In the genomic region with DNA sequence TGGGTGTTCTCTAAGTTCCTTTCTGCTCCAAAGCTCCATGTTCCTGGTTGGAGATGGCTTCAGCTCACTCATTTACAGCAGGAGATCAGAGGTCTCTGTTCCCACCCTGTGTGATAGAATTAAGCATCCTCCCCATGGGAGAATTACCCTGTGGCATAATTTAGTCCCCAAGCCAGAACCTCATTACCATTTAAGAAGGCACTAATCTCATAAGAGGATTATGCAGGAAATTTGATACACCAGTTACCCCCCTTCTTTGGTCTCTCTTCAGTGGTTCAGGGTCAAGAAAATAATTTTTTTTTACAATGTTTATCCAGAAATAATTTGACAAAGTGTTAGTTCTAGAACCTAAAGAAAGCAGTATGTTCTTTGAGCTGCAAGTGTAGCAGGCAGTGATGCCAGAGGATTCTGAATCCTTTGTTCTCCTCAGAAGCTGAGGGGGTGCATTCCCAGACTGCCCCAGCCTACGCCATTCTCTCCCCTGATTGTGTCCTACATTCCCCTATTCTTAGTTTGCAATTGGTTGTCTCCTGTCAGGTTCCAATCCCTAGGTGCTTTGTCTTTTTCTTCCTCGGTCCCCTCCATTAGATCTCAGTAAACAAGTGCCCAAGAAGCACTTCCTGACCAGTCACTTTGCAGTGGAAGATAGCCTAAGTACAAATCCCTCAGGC, we compare ENCODE assay signal across 18 cellular contexts.
DNase-seq lines count a peak whose midpoint lies in the region; ATAC-seq and TF ChIP-seq lines count a peak whose summit lies in the region.
"Had no signal": no experiment of that assay in that cellular context is flagged by ENCODE, and none has a peak within 500 bp of the region (broad histone marks: within the 10 kb centered on the region; RNA-seq: fewer than 3 reads in every experiment).

No MANE protein-coding gene starts in this region.

- BruUV-seq in OCI-LY7 (replicated peaks; lab: Mats Ljungman, UMichigan) = no TSS peak

- no peak overlapping the region for H3K4me2 ChIP-seq in OCI-LY7 (ENCODE audit: low read length)

- H3K4me3 Mint-ChIP-seq in naive B cell = no peak overlapping the region

- CTCF ChIA-PET in AG04450 (lab: Charles Lee) (no interaction called here), OCI-LY7 (lab: Charles Lee; ENCODE audit: unreplicated experiment) (no interaction called here)

- H3K27me3 Mint-ChIP-seq in naive B cell = no peaks in the 10 kb centered on the region

- no peak for TF ChIP-seq CTCF in AG04450 (IDR thresholded peaks at IDR 0.05; ENCODE audit: low read depth, low read length)
- no peak for TF ChIP-seq CTCF in OCI-LY7 (conservative IDR thresholded peaks at IDR 0.05; ENCODE audit: low read length)

- H3K4me1 Mint-ChIP-seq in naive B cell = peaks cover 33 to 51% (median 46%) of the 10 kb centered on the region in 3 donors

- no peaks in the 10 kb centered on the region for H3K4me1 ChIP-seq in OCI-LY7 (ENCODE audit: insufficient read depth, low read length, poor library complexity, severe bottlenecking)
- H3K4me1 ChIP-seq: Caco-2 had no signal

- POLR2A ChIA-PET in AG04450 (lab: Yijun Ruan, JAX) = no interaction called here
- POLR2A ChIA-PET in OCI-LY7 (lab: Charles Lee) = no interaction called here

- ATAC-seq in naive B cell (ENCODE audit: low read depth in 2 of 2) (no peak), SK-N-SH treated with all-trans-retinoic acid at 6 μM for 48 hours (no peak), HG02610 (IDR thresholded peaks at IDR 0.05; ENCODE audit: unreplicated experiment) (no peak)
- ATAC-seq: esophagus mucosa had no signal

- H3K79me2 ChIP-seq in OCI-LY7 (ENCODE audit: insufficient read depth, low read depth, low read length) = no peaks in the 10 kb centered on the region

- H3K9me3 ChIP-seq in AG04450 (ENCODE audit: control insufficient read depth, insufficient read depth, low read length) (no peaks in the 10 kb centered on the region), OCI-LY7 (ENCODE audit: low read length) (no peaks in the 10 kb centered on the region)
- H3K9me3 ChIP-seq: Caco-2 had no signal

- no peaks in the 10 kb centered on the region for H3K27me3 ChIP-seq in AG04450 (ENCODE audit: control insufficient read depth, insufficient read depth, low read length)

- no peak overlapping the region for H2AFZ ChIP-seq in OCI-LY7 (ENCODE audit: low read length)

- H4K20me1 ChIP-seq in OCI-LY7 (ENCODE audit: insufficient read depth, low read length) = no peaks in the 10 kb centered on the region

- no peaks in the 10 kb centered on the region for H3K36me3 ChIP-seq in OCI-LY7 (ENCODE audit: insufficient read depth, low read length)

- peak overlapping the region in 4 of 6 donors; percentile 2 to 54 (median 20) for H3K27ac Mint-ChIP-seq in naive B cell

- H3K4me3 ChIP-seq in AG04450 (ENCODE audit: low read depth, low read length) = no peak overlapping the region
- no peak overlapping the region for H3K4me3 ChIP-seq in OCI-LY7 (ENCODE audit: low read depth, low read length, poor library complexity, severe bottlenecking)

- H3K9me3 Mint-ChIP-seq in naive B cell = no peaks in the 10 kb centered on the region

- H3K27ac ChIP-seq in AG04450 (ENCODE audit: low read depth, low read length) (peak overlapping the region; percentile 11), OCI-LY7 (ENCODE audit: low read depth, low read length, poor library complexity, severe bottlenecking) (no peak overlapping the region)
- H3K27ac ChIP-seq: HL-60 had no signal

- H3K9me2 ChIP-seq in OCI-LY7 (ENCODE audit: insufficient read depth, low read length) = no peaks in the 10 kb centered on the region; the same call in 1 of the 2 replicates

- intact Hi-C loops in OCI-LY7 (cut with micrococcal nuclease; ENCODE audit: unreplicated experiment) = no loop called here

- H3K36me3 Mint-ChIP-seq in naive B cell = no peaks in the 10 kb centered on the region

- no peak for DNase-seq in AG04450 (ENCODE audit: low read depth, low spot score)
- DNase-seq in DMS79 treated with DMSO at 0.1 percent for 48 hours (lab: John Stamatoyannopoulos, UW) = peak; percentile 87
- DNase-seq in NCI-H524 (lab: John Stamatoyannopoulos, UW) = peak; percentile 91 to 98
- no peak for DNase-seq in naive B cell
- DNase-seq in activated gamma-delta T cell (lab: John Stamatoyannopoulos, UW) = no peak
- DNase-seq in OCI-LY7 (ENCODE audit: low spot score) = no peak
- DNase-seq: activated effector memory CD4-positive, alpha-beta T cell treated with Interleukin-2 at 50 U/mL for 16 hours; amniotic stem cell; Caco-2; central memory CD4-positive, alpha-beta T cell; effector CD4-positive, alpha-beta T cell; left ventricle myocardium superior; NCI-H2227 treated with DMSO at 0.1 percent for 48 hours; stimulated activated CD4-positive, alpha-beta T cell treated with anti-CD3 and anti-CD28 coated beads, Interleukin-1b, Interleukin-23, amount 100 ng/mL, for 48 hours had no signal

TF ChIP-seq in SK-N-SH treated with all-trans-retinoic acid at 6 μM for 48 hours, 23 proteins besides CTCF, POLR2A, EP300 and RAD21:
- TF ChIP-seq OSR1 (CRISPR knock-in tag; IDR thresholded peaks at IDR 0.05) = no peak
- TF ChIP-seq, protein P1, sequence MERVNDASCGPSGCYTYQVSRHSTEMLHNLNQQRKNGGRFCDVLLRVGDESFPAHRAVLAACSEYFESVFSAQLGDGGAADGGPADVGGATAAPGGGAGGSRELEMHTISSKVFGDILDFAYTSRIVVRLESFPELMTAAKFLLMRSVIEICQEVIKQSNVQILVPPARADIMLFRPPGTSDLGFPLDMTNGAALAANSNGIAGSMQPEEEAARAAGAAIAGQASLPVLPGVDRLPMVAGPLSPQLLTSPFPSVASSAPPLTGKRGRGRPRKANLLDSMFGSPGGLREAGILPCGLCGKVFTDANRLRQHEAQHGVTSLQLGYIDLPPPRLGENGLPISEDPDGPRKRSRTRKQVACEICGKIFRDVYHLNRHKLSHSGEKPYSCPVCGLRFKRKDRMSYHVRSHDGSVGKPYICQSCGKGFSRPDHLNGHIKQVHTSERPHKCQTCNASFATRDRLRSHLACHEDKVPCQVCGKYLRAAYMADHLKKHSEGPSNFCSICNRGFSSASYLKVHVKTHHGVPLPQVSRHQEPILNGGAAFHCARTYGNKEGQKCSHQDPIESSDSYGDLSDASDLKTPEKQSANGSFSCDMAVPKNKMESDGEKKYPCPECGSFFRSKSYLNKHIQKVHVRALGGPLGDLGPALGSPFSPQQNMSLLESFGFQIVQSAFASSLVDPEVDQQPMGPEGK (CRISPR knock-in tag; IDR thresholded peaks at IDR 0.05; ENCODE audit: borderline replicate concordance) = no peak

Comparison
In these comparisons a context has a peak if more than half of its experiments do, and no peak if none do; other contexts are left out.
1. DNase-seq: peak in DMS79 treated with DMSO at 0.1 percent for 48 hours (single experiment) and NCI-H524 (2 of 2); none in AG04450 (single experiment), naive B cell (single experiment), activated gamma-delta T cell (single experiment) and OCI-LY7 (single experiment).